Comparison of ENCODE assay signal across 31 cellular contexts in the genomic region with DNA sequence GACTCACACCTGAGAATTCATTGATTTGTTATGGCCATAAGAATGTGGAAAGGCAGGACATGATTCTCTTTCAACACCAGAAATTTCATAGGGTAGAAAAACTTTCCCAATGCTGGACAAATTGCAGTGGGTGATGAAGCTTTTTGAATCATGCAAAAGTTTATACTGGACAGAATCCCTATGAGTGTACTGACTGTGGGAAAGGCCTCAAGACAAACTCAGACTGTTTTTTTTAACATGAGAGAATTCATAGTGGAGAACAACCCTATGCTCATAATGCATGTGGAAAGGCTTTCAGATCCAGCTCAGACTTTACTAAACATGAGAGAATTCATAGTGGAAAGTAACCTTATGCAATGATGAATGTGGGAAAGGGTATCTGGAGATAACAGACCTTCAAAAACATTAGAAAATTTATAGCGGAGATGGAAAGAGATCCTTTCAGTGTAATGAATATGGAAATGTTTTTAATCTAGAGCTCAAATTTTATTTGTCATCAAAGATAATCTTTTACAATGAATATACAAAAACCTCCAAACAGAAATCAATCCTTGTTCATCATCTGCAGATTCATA.
"Had no signal": no experiment of that assay in that cellular context is flagged by ENCODE, and none has a peak within 500 bp of the region (broad histone marks: within the 10 kb centered on the region; RNA-seq: fewer than 3 reads in every experiment).

No MANE protein-coding gene starts in this region.

- H3K4me1 Mint-ChIP-seq: activated CD4-positive, alpha-beta memory T cell treated with anti-CD3 and anti-CD28 coated beads, Interleukin-2, amount 10 ng/mL, durations not matched to agents 7 days and 5 days; activated CD4-positive, alpha-beta T cell treated with anti-CD3 and anti-CD28 coated beads for 36 hours; activated CD4-positive, alpha-beta T cell treated with anti-CD3 and anti-CD28 coated beads, Interleukin-2, amount 10 ng/mL, durations not matched to agents 24 days and 14 days; activated naive CD8-positive, alpha-beta T cell treated with anti-CD3 and anti-CD28 coated beads for 36 hours; activated naive CD8-positive, alpha-beta T cell treated with anti-CD3 and anti-CD28 coated beads, Interleukin-2, amount 50 U/mL, for 24 hours; activated T-helper 17 cell treated with anti-CD3 and anti-CD28 coated beads, Interleukin-2, amount 50 U/mL, for 72 hours; T-helper 17 cell had no signal

- H3K4me2 ChIP-seq: hepatocyte had no signal

- FAIRE-seq: colon, endometrium, frontal cortex had no signal

- DNase-seq: activated CD4-positive, alpha-beta memory T cell treated with anti-CD3 and anti-CD28 coated beads, Interleukin-2, amount 10 ng/mL, durations not matched to agents 7 days and 5 days; activated CD4-positive, alpha-beta T cell treated with anti-CD3 and anti-CD28 coated beads for 36 hours; activated CD4-positive, alpha-beta T cell treated with anti-CD3 and anti-CD28 coated beads, Interleukin-2, amount 10 ng/mL, durations not matched to agents 24 days and 14 days; activated CD4-positive, alpha-beta T cell treated with anti-CD3 and anti-CD28 coated beads, Interleukin-2, amount 50 U/mL, for 4 hours; activated CD4-positive, CD25-positive, alpha-beta regulatory T cell; activated CD4-positive, CD25-positive, alpha-beta regulatory T cell treated with anti-CD3 and anti-CD28 coated beads, Interleukin-2, amount 50 U/mL, for 72 hours; activated CD8-positive, alpha-beta memory T cell treated with anti-CD3 and anti-CD28 coated beads, Interleukin-2, amount 50 U/mL, for 48 hours; activated effector memory CD4-positive, alpha-beta T cell treated with Interleukin-2 at 50 U/mL for 16 hours; activated naive CD4-positive, alpha-beta T cell treated with anti-CD3 and anti-CD28 coated beads for 36 hours; activated naive CD8-positive, alpha-beta T cell treated with anti-CD3 and anti-CD28 coated beads for 36 hours; activated naive CD8-positive, alpha-beta T cell treated with anti-CD3 and anti-CD28 coated beads, Interleukin-2, amount 50 U/mL, for 24 hours; activated T-cell treated with anti-CD3 and anti-CD28 coated beads for 4 hours; activated T-cell treated with anti-CD3 and anti-CD28 coated beads, Interleukin-2, amount 50 U/mL, for 4 hours; body of pancreas; caudate nucleus; cortex of kidney; dermis blood vessel endothelial cell; effector CD4-positive, alpha-beta T cell; effector memory CD8-positive, alpha-beta T cell; foreskin fibroblast; glutamatergic neuron; heart right ventricle; T-helper 1 cell; T-helper 17 cell had no signal

- H3K27me3 ChIP-seq: body of pancreas, heart right ventricle, hepatocyte had no signal

- H3K4me3 Mint-ChIP-seq: activated CD4-positive, alpha-beta memory T cell treated with anti-CD3 and anti-CD28 coated beads, Interleukin-2, amount 10 ng/mL, durations not matched to agents 7 days and 5 days; activated CD4-positive, alpha-beta T cell treated with anti-CD3 and anti-CD28 coated beads for 36 hours; activated CD4-positive, alpha-beta T cell treated with anti-CD3 and anti-CD28 coated beads, Interleukin-2, amount 10 ng/mL, durations not matched to agents 24 days and 14 days; activated naive CD4-positive, alpha-beta T cell treated with anti-CD3 and anti-CD28 coated beads for 36 hours; activated naive CD4-positive, alpha-beta T cell treated with anti-CD3 and anti-CD28 coated beads, Interleukin-2, amount 50 U/mL, for 24 hours; activated naive CD8-positive, alpha-beta T cell treated with anti-CD3 and anti-CD28 coated beads for 36 hours; activated naive CD8-positive, alpha-beta T cell treated with anti-CD3 and anti-CD28 coated beads, Interleukin-2, amount 50 U/mL, for 24 hours; activated T-cell treated with anti-CD3 and anti-CD28 coated beads, Interleukin-2, amount 50 U/mL, for 4 hours; activated T-helper 17 cell treated with anti-CD3 and anti-CD28 coated beads, Interleukin-2, amount 50 U/mL, for 72 hours; effector memory CD8-positive, alpha-beta T cell; T-helper 17 cell had no signal

- H3K4me1 ChIP-seq: body of pancreas, heart right ventricle had no signal

- ATAC-seq: activated CD4-positive, alpha-beta T cell treated with anti-CD3 and anti-CD28 coated beads for 36 hours; activated naive CD8-positive, alpha-beta T cell treated with anti-CD3 and anti-CD28 coated beads, Interleukin-2, amount 50 U/mL, for 24 hours; activated T-cell treated with anti-CD3 and anti-CD28 coated beads, Interleukin-2, amount 50 U/mL, for 4 hours; activated T-helper 17 cell treated with anti-CD3 and anti-CD28 coated beads, Interleukin-2, amount 50 U/mL, for 72 hours; body of pancreas; effector memory CD8-positive, alpha-beta T cell; esophagus mucosa; heart right ventricle; T-helper 17 cell had no signal

- H2AFZ ChIP-seq: hepatocyte had no signal

- H3K27me3 Mint-ChIP-seq: activated CD4-positive, alpha-beta memory T cell treated with anti-CD3 and anti-CD28 coated beads, Interleukin-2, amount 10 ng/mL, durations not matched to agents 7 days and 5 days; activated CD4-positive, alpha-beta T cell treated with anti-CD3 and anti-CD28 coated beads for 36 hours; activated CD4-positive, alpha-beta T cell treated with anti-CD3 and anti-CD28 coated beads, Interleukin-2, amount 10 ng/mL, durations not matched to agents 24 days and 14 days; activated naive CD4-positive, alpha-beta T cell treated with anti-CD3 and anti-CD28 coated beads, Interleukin-2, amount 50 U/mL, for 24 hours; activated naive CD8-positive, alpha-beta T cell treated with anti-CD3 and anti-CD28 coated beads for 36 hours; activated naive CD8-positive, alpha-beta T cell treated with anti-CD3 and anti-CD28 coated beads, Interleukin-2, amount 50 U/mL, for 24 hours; activated T-helper 17 cell treated with anti-CD3 and anti-CD28 coated beads, Interleukin-2, amount 50 U/mL, for 72 hours; effector memory CD8-positive, alpha-beta T cell; T-helper 17 cell had no signal

- H3K9me3 Mint-ChIP-seq: activated naive CD4-positive, alpha-beta T cell treated with anti-CD3 and anti-CD28 coated beads, Interleukin-2, amount 50 U/mL, for 24 hours had no signal

- H3K27ac Mint-ChIP-seq: activated CD4-positive, alpha-beta memory T cell treated with anti-CD3 and anti-CD28 coated beads, Interleukin-2, amount 10 ng/mL, durations not matched to agents 7 days and 5 days; activated CD4-positive, alpha-beta T cell treated with anti-CD3 and anti-CD28 coated beads for 36 hours; activated CD4-positive, alpha-beta T cell treated with anti-CD3 and anti-CD28 coated beads, Interleukin-2, amount 10 ng/mL, durations not matched to agents 24 days and 14 days; activated naive CD4-positive, alpha-beta T cell treated with anti-CD3 and anti-CD28 coated beads for 36 hours; activated naive CD4-positive, alpha-beta T cell treated with anti-CD3 and anti-CD28 coated beads, Interleukin-2, amount 50 U/mL, for 24 hours; activated naive CD8-positive, alpha-beta T cell treated with anti-CD3 and anti-CD28 coated beads for 36 hours; activated naive CD8-positive, alpha-beta T cell treated with anti-CD3 and anti-CD28 coated beads, Interleukin-2, amount 50 U/mL, for 24 hours; activated T-helper 17 cell treated with anti-CD3 and anti-CD28 coated beads, Interleukin-2, amount 50 U/mL, for 72 hours; effector memory CD8-positive, alpha-beta T cell; T-helper 17 cell had no signal

- H3K9me3 ChIP-seq: body of pancreas had no signal

- H3K27ac ChIP-seq: body of pancreas, heart right ventricle, hepatocyte had no signal

- H3K4me3 ChIP-seq: body of pancreas, heart right ventricle, hepatocyte had no signal
